In the genomic region with DNA sequence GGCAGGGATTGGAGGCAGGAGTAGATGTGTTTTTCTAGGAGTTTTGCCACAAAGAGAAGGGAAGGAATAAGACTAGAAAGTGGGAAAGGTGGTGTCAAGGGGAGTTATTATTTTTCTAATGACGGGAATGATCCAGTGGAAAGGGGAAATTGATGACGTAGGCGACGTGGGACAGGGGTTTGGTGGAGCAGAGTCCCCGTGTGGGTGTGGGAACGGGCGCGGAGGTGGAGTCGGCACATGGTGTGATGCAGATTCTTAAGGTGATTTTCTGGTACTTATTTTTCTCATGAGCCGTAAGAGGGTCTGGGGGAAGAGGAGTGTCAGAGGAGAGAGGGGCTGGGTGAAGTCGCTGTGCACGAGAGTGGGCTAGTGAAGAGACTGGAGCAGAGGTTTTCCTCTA, we compare ENCODE assay signal across 25 cellular contexts.
"Had no signal": no experiment of that assay in that cellular context is flagged by ENCODE, and none has a peak within 500 bp of the region (broad histone marks: within the 10 kb centered on the region; RNA-seq: fewer than 3 reads in every experiment).

No MANE protein-coding gene starts in this region.

- H3K27ac ChIP-seq: stomach, suprapubic skin, testis, thoracic aorta, thyroid gland, tibial artery, tibial nerve, transverse colon, upper lobe of left lung, upper lobe of right lung, uterus, vagina had no signal

- H3K27me3 ChIP-seq: stomach, suprapubic skin, testis, thyroid gland, tibial artery, tibial nerve, transverse colon, upper lobe of left lung, upper lobe of right lung, uterus, vagina had no signal

- H3K4me3 ChIP-seq: stomach, suprapubic skin, testis, thoracic aorta, thyroid gland, tibial artery, tibial nerve, transverse colon, upper lobe of left lung, upper lobe of right lung, uterus, vagina had no signal

- DNase-seq: stimulated activated CD4-positive, alpha-beta T cell treated with anti-CD3 and anti-CD28 coated beads, Interleukin-2, amount 100 ng/mL, for 48 hours; stimulated activated CD4-positive, alpha-beta T cell treated with anti-CD3 and anti-CD28 coated beads, Interleukin-4, amount 100 ng/mL, for 1 hour; stimulated activated CD4-positive, alpha-beta T cell treated with anti-CD3 and anti-CD28 coated beads, Interleukin-4, amount 100 ng/mL, for 24 hours; stimulated activated CD4-positive, alpha-beta T cell treated with anti-CD3 and anti-CD28 coated beads, Interleukin-4, amount 100 ng/mL, for 4 hours; stimulated activated CD8-positive, alpha-beta memory T cell treated with anti-CD3 and anti-CD28 coated beads, Interleukin-4, amount 100 ng/mL, for 48 hours; stimulated activated naive B cell treated with anti-CD40 and anti-IgM and Interleukin-4, amounts not matched to agents 10 μg/mL and 1 μg/mL and 100 μg/mL, for 72 hours; stimulated activated naive CD4-positive, alpha-beta T cell; stimulated activated naive CD4-positive, alpha-beta T cell treated with Interleukin-2 at 50 U/mL for 16 hours; stimulated activated naive CD8-positive, alpha-beta T cell treated with anti-CD3 and anti-CD28 coated beads, Interleukin-15, amount 100 ng/mL, for 72 hours; stimulated activated naive CD8-positive, alpha-beta T cell treated with anti-CD3 and anti-CD28 coated beads, Interleukin-15, Interleukin-2, amounts not matched to agents 100 U/mL and 50 U/mL, for 24 hours; stomach; substantia nigra; thyroid gland; tibial artery; transverse colon; trophoblast cell; upper lobe of left lung; upper lobe of right lung; uterus had no signal

- H3K36me3 ChIP-seq: uterus had no signal

- H3K9me3 ChIP-seq: stomach, suprapubic skin, testis, thoracic aorta, thyroid gland, tibial artery, tibial nerve, transverse colon, upper lobe of left lung, upper lobe of right lung, uterus, vagina had no signal

- H3K4me1 ChIP-seq: suprapubic skin, testis, thyroid gland, tibial artery, tibial nerve, transverse colon, upper lobe of left lung, upper lobe of right lung, uterus, vagina had no signal

- FAIRE-seq: urothelium cell line had no signal
